1 cellular context compared by ENCODE assay signal in the genomic region with DNA sequence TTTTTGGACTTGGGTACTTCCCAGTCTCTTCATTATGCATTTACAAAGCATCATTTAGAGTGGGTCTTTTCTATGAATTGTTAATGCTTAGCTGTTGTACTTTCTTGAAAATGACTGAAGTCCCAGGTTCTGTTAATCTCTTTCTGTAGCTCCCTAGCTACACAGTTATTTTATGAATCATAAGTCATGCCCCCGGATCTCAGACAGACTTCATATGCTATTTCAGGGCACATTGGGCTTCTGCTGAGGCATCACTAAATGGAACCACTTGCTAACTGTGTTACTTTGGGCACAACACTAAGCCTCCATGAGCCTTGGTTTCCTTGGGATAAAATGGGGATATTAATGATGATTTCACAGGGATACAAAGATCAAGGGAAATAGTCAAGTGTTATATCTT.
TF ChIP-seq lines count a peak whose summit lies in the region.

No MANE protein-coding gene starts in this region.

TF ChIP-seq in K562, 482 proteins besides CTCF, POLR2A, EP300 and RAD21 (continued from another document):
- TF ChIP-seq ZNF407 (IDR thresholded peaks at IDR 0.05; ENCODE audit: low read depth) (no peak), ZNF766 (CRISPR knock-in tag; conservative IDR thresholded peaks at IDR 0.05) (no peak), ZNF589 (CRISPR knock-in tag; IDR thresholded peaks at IDR 0.05; ENCODE audit: low read depth) (no peak), NEUROD1 (IDR thresholded peaks at IDR 0.05; ENCODE audit: borderline replicate concordance, low read depth, low read length, partially characterized antibody) (no peak)
- TF ChIP-seq, protein P1, sequence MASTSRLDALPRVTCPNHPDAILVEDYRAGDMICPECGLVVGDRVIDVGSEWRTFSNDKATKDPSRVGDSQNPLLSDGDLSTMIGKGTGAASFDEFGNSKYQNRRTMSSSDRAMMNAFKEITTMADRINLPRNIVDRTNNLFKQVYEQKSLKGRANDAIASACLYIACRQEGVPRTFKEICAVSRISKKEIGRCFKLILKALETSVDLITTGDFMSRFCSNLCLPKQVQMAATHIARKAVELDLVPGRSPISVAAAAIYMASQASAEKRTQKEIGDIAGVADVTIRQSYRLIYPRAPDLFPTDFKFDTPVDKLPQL (IDR thresholded peaks at IDR 0.05; ENCODE audit: extremely low read depth, insufficient read length), result no peak
- TF ChIP-seq, protein P2, sequence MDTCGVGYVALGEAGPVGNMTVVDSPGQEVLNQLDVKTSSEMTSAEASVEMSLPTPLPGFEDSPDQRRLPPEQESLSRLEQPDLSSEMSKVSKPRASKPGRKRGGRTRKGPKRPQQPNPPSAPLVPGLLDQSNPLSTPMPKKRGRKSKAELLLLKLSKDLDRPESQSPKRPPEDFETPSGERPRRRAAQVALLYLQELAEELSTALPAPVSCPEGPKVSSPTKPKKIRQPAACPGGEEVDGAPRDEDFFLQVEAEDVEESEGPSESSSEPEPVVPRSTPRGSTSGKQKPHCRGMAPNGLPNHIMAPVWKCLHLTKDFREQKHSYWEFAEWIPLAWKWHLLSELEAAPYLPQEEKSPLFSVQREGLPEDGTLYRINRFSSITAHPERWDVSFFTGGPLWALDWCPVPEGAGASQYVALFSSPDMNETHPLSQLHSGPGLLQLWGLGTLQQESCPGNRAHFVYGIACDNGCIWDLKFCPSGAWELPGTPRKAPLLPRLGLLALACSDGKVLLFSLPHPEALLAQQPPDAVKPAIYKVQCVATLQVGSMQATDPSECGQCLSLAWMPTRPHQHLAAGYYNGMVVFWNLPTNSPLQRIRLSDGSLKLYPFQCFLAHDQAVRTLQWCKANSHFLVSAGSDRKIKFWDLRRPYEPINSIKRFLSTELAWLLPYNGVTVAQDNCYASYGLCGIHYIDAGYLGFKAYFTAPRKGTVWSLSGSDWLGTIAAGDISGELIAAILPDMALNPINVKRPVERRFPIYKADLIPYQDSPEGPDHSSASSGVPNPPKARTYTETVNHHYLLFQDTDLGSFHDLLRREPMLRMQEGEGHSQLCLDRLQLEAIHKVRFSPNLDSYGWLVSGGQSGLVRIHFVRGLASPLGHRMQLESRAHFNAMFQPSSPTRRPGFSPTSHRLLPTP (IDR thresholded peaks at IDR 0.05; ENCODE audit: borderline replicate concordance, extremely low read depth, insufficient read length), result no peak
